In genomic region chr7:94052398-94053180, GRCh38 we compare ENCODE assay signal across 1 cellular context.
TF ChIP-seq lines count a peak whose summit lies in the region.

No MANE protein-coding gene starts in this region.

TF ChIP-seq in GM12878, 131 proteins besides CTCF, POLR2A, EP300 and RAD21 (continued from another document):
- TF ChIP-seq ZNF687 (IDR thresholded peaks at IDR 0.05) (no peak), MYC (IDR thresholded peaks at IDR 0.05; ENCODE audit: insufficient read depth, insufficient read length, insufficient replicate concordance, low read length, severe bottlenecking) (no peak), CREB1 (IDR thresholded peaks at IDR 0.05; ENCODE audit: low read depth) (no peak)
